In the genomic region with DNA sequence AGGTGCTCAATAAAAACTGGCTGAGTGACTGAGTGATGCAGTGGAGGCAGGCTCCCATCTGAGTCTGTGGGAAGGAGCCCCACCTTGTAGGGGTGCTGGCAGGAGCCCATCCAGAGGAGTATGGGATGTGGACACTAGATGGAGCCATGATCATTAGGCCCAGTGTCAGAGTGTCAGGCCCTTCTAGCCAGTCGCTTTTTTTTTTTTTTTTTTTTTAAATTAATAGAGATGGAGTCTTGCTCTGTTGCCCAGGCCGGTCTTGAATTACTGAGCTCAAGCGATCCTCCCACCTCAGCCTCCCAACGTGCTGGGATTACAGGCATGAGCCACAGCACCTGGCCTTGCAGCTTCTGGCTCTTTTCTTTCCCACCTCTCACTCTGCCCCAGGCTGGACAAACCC, we compare ENCODE assay signal across 8 cellular contexts. TPM values are rescaled to one million over a fixed set of nuclear protein-coding genes. Genes with fewer than 3 reads are reported as not detected.
DNase-seq lines count a peak whose midpoint lies in the region; ATAC-seq, FAIRE-seq and TF ChIP-seq lines count a peak whose summit lies in the region.

No MANE protein-coding gene starts in this region.

- no peak for TF ChIP-seq EP300 in H1 (IDR thresholded peaks at IDR 0.05; ENCODE audit: borderline replicate concordance in 1 of 2, low read depth in 2 of 2, low read length in 2 of 2)
- TF ChIP-seq EP300 in suprapubic skin (IDR thresholded peaks at IDR 0.05) = no peak

- no peaks in the 10 kb centered on the region for H3K27me3 Mint-ChIP-seq in activated CD4-positive, alpha-beta memory T cell treated with anti-CD3 and anti-CD28 coated beads for 36 hours
- H3K27me3 Mint-ChIP-seq in memory B cell = no peaks in the 10 kb centered on the region

- no peak overlapping the region for H2BK5ac ChIP-seq in H1 (ENCODE audit: low read depth, low read length)

- intact Hi-C loops in activated CD4-positive, alpha-beta memory T cell treated with anti-CD3 and anti-CD28 coated beads for 36 hours (cut with micrococcal nuclease) = loop anchor here (1.0 to 2.0 kb wide), 3 partner anchors 24 to 228 kb away; a partner anchor contains a TSS

- no peak overlapping the region for H3K9ac ChIP-seq in H1 (replicated peaks in 1 of 4; ENCODE audit: extremely low read depth in 1 of 4, low read depth in 3 of 4, low read length in 3 of 4)

- TF ChIP-seq POLR2A in H1 (IDR thresholded peaks at IDR 0.05; ENCODE audit: control extremely low read depth in 1 of 2, low read depth in 2 of 2, low read length in 2 of 2) (no peak), suprapubic skin (IDR thresholded peaks at IDR 0.05) (no peak)

- peaks cover 2% of the 10 kb centered on the region for H3K4me1 Mint-ChIP-seq in activated CD4-positive, alpha-beta memory T cell treated with anti-CD3 and anti-CD28 coated beads for 36 hours (ENCODE audit: low read depth)
- H3K4me1 Mint-ChIP-seq in memory B cell = peaks cover 9% of the 10 kb centered on the region

- no peak overlapping the region for H3K23ac ChIP-seq in H1 (ENCODE audit: insufficient read length)

- H3K4ac ChIP-seq in H1 (replicated peaks; ENCODE audit: insufficient read length, low read depth, low read length) = no peak overlapping the region

- 0 out of 2 replicates have a peak overlapping the region, but pooled peaks have one; percentile 60 for H2BK12ac ChIP-seq in H1 (ENCODE audit: low read depth, low read length)

- no peak overlapping the region for H3K4me2 ChIP-seq in H1 (ENCODE audit: insufficient read depth in 1 of 2, low read depth in 2 of 2, low read length in 2 of 2)

- H3K9me3 Mint-ChIP-seq in activated CD4-positive, alpha-beta memory T cell treated with anti-CD3 and anti-CD28 coated beads for 36 hours = no peaks in the 10 kb centered on the region
- no peaks in the 10 kb centered on the region for H3K9me3 Mint-ChIP-seq in memory B cell

- H3K27me3 ChIP-seq in H1 (replicated peaks in 1 of 4; ENCODE audit: control insufficient read depth in 3 of 4, extremely low read depth in 1 of 4, insufficient read depth in 3 of 4, low read length in 3 of 4) = no peaks in the 10 kb centered on the region
- H3K27me3 ChIP-seq in suprapubic skin = no peaks in the 10 kb centered on the region

- CTCF ChIA-PET in activated CD4-positive, alpha-beta memory T cell treated with anti-CD3 and anti-CD28 coated beads for 36 hours (lab: Charles Lee) = interaction anchor here (0.6 to 3.1 kb wide), 8 partner anchors 11 to 228 kb away, joined by 3 to 8 read pairs (median 4); no protein-coding TSS in a partner anchor
- CTCF ChIA-PET in H1 (lab: Charles Lee; ENCODE audit: partially characterized antibody) = interaction anchor here (0.6 to 1.9 kb wide), 12 partner anchors 11 to 228 kb away, joined by 3 to 10 read pairs (median 4); no protein-coding TSS in a partner anchor

- no peaks in the 10 kb centered on the region for H3K23me2 ChIP-seq in H1 (ENCODE audit: low read depth, low read length)

- peaks cover 3% of the 10 kb centered on the region for H3K36me3 Mint-ChIP-seq in activated CD4-positive, alpha-beta memory T cell treated with anti-CD3 and anti-CD28 coated beads for 36 hours
- H3K36me3 Mint-ChIP-seq in memory B cell = no peaks in the 10 kb centered on the region

- no peaks in the 10 kb centered on the region for H3K79me1 ChIP-seq in H1 (ENCODE audit: low read depth, low read length)

- H3K4me1 ChIP-seq in H1 (replicated peaks in 1 of 4; ENCODE audit: control insufficient read depth in 3 of 4, insufficient read depth in 4 of 4, low read length in 3 of 4) (peaks cover 0 to 5% (median 0%) of the 10 kb centered on the region in 4 experiments; a peak in 2 of 7 replicates), suprapubic skin (peaks cover 14% of the 10 kb centered on the region)

- H2BK20ac ChIP-seq in H1 (ENCODE audit: low read length) = no peak overlapping the region

- H3K27ac ChIP-seq in H1 (ENCODE audit: low read depth, low read length) = no peak overlapping the region
- no peak overlapping the region for H3K27ac ChIP-seq in suprapubic skin

- ATAC-seq in GM18907 (IDR thresholded peaks at IDR 0.05; ENCODE audit: unreplicated experiment) = peak; percentile 70
- ATAC-seq in HG03439 (IDR thresholded peaks at IDR 0.05; ENCODE audit: unreplicated experiment) = peak; percentile 63
- peak; percentile 99 for ATAC-seq in memory B cell (ENCODE audit: low read depth)

- TF ChIP-seq CTCF in H1 (IDR thresholded peaks at IDR 0.05; ENCODE audit: control extremely low read depth in 1 of 3, insufficient read depth in 1 of 3, low read depth in 1 of 3, low read length in 3 of 3) (peak; percentile 65 to 73 (median 72)), suprapubic skin (IDR thresholded peaks at IDR 0.05) (peak; percentile 15 to 61)

- peak; percentile 90 for DNase-seq in Ammon's horn (ENCODE audit: low spot score)
- peak; percentile 67 for DNase-seq in NCI-H748 (lab: John Stamatoyannopoulos, UW; ENCODE audit: unreplicated experiment)
- peak; percentile 76 for DNase-seq in activated CD4-positive, alpha-beta memory T cell treated with anti-CD3 and anti-CD28 coated beads for 36 hours
- DNase-seq in H1 (ENCODE audit: low read depth in 1 of 2, low spot score in 2 of 2) = peak in 1 of 2 experiments; percentile 72
- peak; percentile 58 to 61 for DNase-seq in memory B cell (ENCODE audit: low spot score in 2 of 2)
- peak in 1 of 2 donors; percentile 83 for DNase-seq in suprapubic skin (ENCODE audit: low spot score in 2 of 2)

- H3K14ac ChIP-seq in H1 (ENCODE audit: insufficient read length) = no peak overlapping the region

- no peaks in the 10 kb centered on the region for H3K9me3 ChIP-seq in H1 (ENCODE audit: insufficient read depth in 2 of 2, low read depth in 1 of 2, low read length in 1 of 2)
- H3K9me3 ChIP-seq in suprapubic skin = no peaks in the 10 kb centered on the region

- peak overlapping the region; percentile 7; the same call in 1 of the 2 replicates for H3K18ac ChIP-seq in H1 (ENCODE audit: extremely low read depth, low read length)

- H4K5ac ChIP-seq in H1 (ENCODE audit: insufficient read length, low read depth, low read length) = no peak overlapping the region

- POLR2A ChIA-PET in activated CD4-positive, alpha-beta memory T cell treated with anti-CD3 and anti-CD28 coated beads for 36 hours (lab: Charles Lee) = interaction anchor here (1.3 kb wide), 1 partner anchor 11 kb away, joined by 4 read pairs; a partner anchor contains a TSS
- POLR2A ChIA-PET in H1 (lab: Charles Lee; ENCODE audit: partially characterized antibody) = interaction anchor here (0.6 to 3.5 kb wide), 6 partner anchors 11 to 96 kb away, joined by 3 to 30 read pairs (median 4); a partner anchor contains a TSS

- H4K8ac ChIP-seq in H1 (ENCODE audit: extremely low read depth, insufficient read depth, low read length) = no peak overlapping the region

- H2BK15ac ChIP-seq in H1 (ENCODE audit: low read length) = no peak overlapping the region

- H2AFZ ChIP-seq in H1 (ENCODE audit: low read length) = no peak overlapping the region

- no peak overlapping the region for H2AK5ac ChIP-seq in H1 (ENCODE audit: low read depth, low read length)

- H3K36me3 ChIP-seq in H1 (ENCODE audit: control insufficient read depth in 2 of 4, insufficient read depth in 4 of 4, low read length in 3 of 4) (peaks cover 0 to 4% (median under 1%) of the 10 kb centered on the region in 4 experiments; a peak in 3 of 8 replicates), suprapubic skin (peaks cover 2% of the 10 kb centered on the region)

- no peak overlapping the region for H2BK120ac ChIP-seq in H1 (replicated peaks; ENCODE audit: low read depth, low read length)

- H3K4me3 Mint-ChIP-seq in activated CD4-positive, alpha-beta memory T cell treated with anti-CD3 and anti-CD28 coated beads for 36 hours = no peak overlapping the region
- no peak overlapping the region for H3K4me3 Mint-ChIP-seq in memory B cell

- peak; percentile 80 to 81 for TF ChIP-seq RAD21 in H1 (IDR thresholded peaks at IDR 0.05 in 1 of 2, conservative IDR thresholded peaks at IDR 0.05 in 1 of 2; ENCODE audit: low read depth in 2 of 2, low read length in 2 of 2)

- 33% methylated on average over 4 of the region's 4 CpGs; no CpG with 5 or more reads in 1 of the 2 experiments for WGBS in H1 (ENCODE audit: extremely low coverage in 1 of 2, insufficient coverage in 1 of 2, insufficient read length in 1 of 2, insufficient replicate concordance in 2 of 2, low coverage in 1 of 2, low lambda C conversion rate in 2 of 2, missing lambda C conversion rate in 1 of 2), 2 experiments
- 15% methylated on average over 4 of the region's 4 CpGs for WGBS in suprapubic skin

- H3K4me3 ChIP-seq in H1 (ENCODE audit: extremely low read depth in 1 of 4, insufficient read depth in 2 of 4, low read depth in 3 of 4, low read length in 4 of 4) (no peak overlapping the region), suprapubic skin (no peak overlapping the region)

- no peaks in the 10 kb centered on the region for H3K79me2 ChIP-seq in H1 (ENCODE audit: control insufficient read depth in 1 of 2, insufficient read depth in 2 of 2, low read length in 2 of 2)

- no peak overlapping the region for H3K56ac ChIP-seq in H1 (replicated peaks; ENCODE audit: insufficient read length, low read depth, low read length)

- no peak overlapping the region for H3K27ac Mint-ChIP-seq in activated CD4-positive, alpha-beta memory T cell treated with anti-CD3 and anti-CD28 coated beads for 36 hours
- H3K27ac Mint-ChIP-seq in memory B cell = peak overlapping the region; percentile 78

- no peaks in the 10 kb centered on the region for H4K20me1 ChIP-seq in H1 (replicated peaks in 1 of 2; ENCODE audit: control insufficient read depth in 1 of 2, insufficient read depth in 2 of 2, low read length in 2 of 2)

- no peak for FAIRE-seq in H1 (lab: Jason Lieb, UNC)

- H4K91ac ChIP-seq in H1 (replicated peaks; ENCODE audit: insufficient read length, low read length) = no peak overlapping the region

RNA-seq across cellular contexts. Expression of a gene that starts 11.5 kb away (rescaled TPM):
- 10 to 100 TPM; 18.7 to 22.0 TPM for total RNA-seq in activated CD4-positive, alpha-beta memory T cell treated with anti-CD3 and anti-CD28 coated beads for 36 hours
- 25.8 and 26.4 TPM in 2 replicates for total RNA-seq in H1 (2021; fragmentation: NEBNext Ultra II Directional; extraction: Animal tissue kit (Norgen Biotek cat#: 25700))
- 24.1 and 31.0 TPM in 2 replicates for polyA plus RNA-seq in H1 (2011; rRNA removed)
- 25.4 TPM for polyA plus RNA-seq in H1 (2011; cell fraction: cytosol; rRNA removed)
- 19.1 TPM for polyA plus RNA-seq in H1 (2011; cell fraction: nucleus; rRNA removed)
- polyA plus RNA-seq in H1 (2012, experiment 1 of 2) = 21.0 to 23.7 TPM (median 23.5 TPM) in 4 replicates
- 32.3 TPM for polyA plus RNA-seq in H1 (2012, experiment 2 of 2)
- polyA plus RNA-seq in H1 (2013, experiment 1 of 2) = 16.0 TPM
- polyA plus RNA-seq in H1 (2013, experiment 2 of 2) = 16.6 TPM
- 10.5 and 15.2 TPM in 2 replicates for polyA minus RNA-seq in H1 (2011; rRNA and poly(A)+ RNA removed)
- polyA minus RNA-seq in H1 (2011; cell fraction: cytosol; rRNA and poly(A)+ RNA removed) = 12.2 TPM
- polyA minus RNA-seq in H1 (2011; cell fraction: nucleus; rRNA and poly(A)+ RNA removed) = 19.0 TPM
- 10 to 100 TPM; 14.7 to 21.7 (median 16.9) TPM for total RNA-seq in suprapubic skin

RNA-seq across cellular contexts. Expression of a gene that starts 11.7 kb away (rescaled TPM):
- 100 to 1,000 TPM; 107 to 109 TPM for total RNA-seq in activated CD4-positive, alpha-beta memory T cell treated with anti-CD3 and anti-CD28 coated beads for 36 hours
- 112 and 113 TPM in 2 replicates for total RNA-seq in H1 (2021; fragmentation: NEBNext Ultra II Directional; extraction: Animal tissue kit (Norgen Biotek cat#: 25700))
- 64.9 and 98.5 TPM in 2 replicates for polyA plus RNA-seq in H1 (2011; rRNA removed)
- 104 TPM for polyA plus RNA-seq in H1 (2011; cell fraction: cytosol; rRNA removed)
- 85.4 TPM for polyA plus RNA-seq in H1 (2011; cell fraction: nucleus; rRNA removed)
- polyA plus RNA-seq in H1 (2012, experiment 1 of 2) = 58.9 to 84.2 TPM (median 67.7 TPM) in 4 replicates
- 47.5 TPM for polyA plus RNA-seq in H1 (2012, experiment 2 of 2)
- 60.7 TPM for polyA plus RNA-seq in H1 (2013, experiment 1 of 2)
- polyA plus RNA-seq in H1 (2013, experiment 2 of 2) = 54.4 TPM
- 47.0 and 60.0 TPM in 2 replicates for polyA minus RNA-seq in H1 (2011; rRNA and poly(A)+ RNA removed)
- polyA minus RNA-seq in H1 (2011; cell fraction: cytosol; rRNA and poly(A)+ RNA removed) = 44.5 TPM
- 37.9 TPM for polyA minus RNA-seq in H1 (2011; cell fraction: nucleus; rRNA and poly(A)+ RNA removed)
- total RNA-seq in suprapubic skin = 10 to 100 TPM; 53.9 to 71.8 (median 63.9) TPM

RNA-seq across cellular contexts. Expression of a gene that starts 24.3 kb away (rescaled TPM):
- 10 to 100 TPM; 44.0 to 51.6 TPM for total RNA-seq in activated CD4-positive, alpha-beta memory T cell treated with anti-CD3 and anti-CD28 coated beads for 36 hours
- 18.1 and 21.4 TPM in 2 replicates for total RNA-seq in H1 (2021; fragmentation: NEBNext Ultra II Directional; extraction: Animal tissue kit (Norgen Biotek cat#: 25700))
- 14.9 and 22.7 TPM in 2 replicates for polyA plus RNA-seq in H1 (2011; rRNA removed)
- polyA plus RNA-seq in H1 (2011; cell fraction: cytosol; rRNA removed) = 13.7 TPM
- polyA plus RNA-seq in H1 (2011; cell fraction: nucleus; rRNA removed) = 83.7 TPM
- 13.6 to 25.4 TPM (median 22.3 TPM) in 4 replicates for polyA plus RNA-seq in H1 (2012, experiment 1 of 2)
- 9.8 TPM for polyA plus RNA-seq in H1 (2012, experiment 2 of 2)
- polyA plus RNA-seq in H1 (2013, experiment 1 of 2) = 16.1 TPM
- polyA plus RNA-seq in H1 (2013, experiment 2 of 2) = 15.3 TPM
- 18.5 and 20.8 TPM in 2 replicates for polyA minus RNA-seq in H1 (2011; rRNA and poly(A)+ RNA removed)
- 15.6 TPM for polyA minus RNA-seq in H1 (2011; cell fraction: cytosol; rRNA and poly(A)+ RNA removed)
- 40.6 TPM for polyA minus RNA-seq in H1 (2011; cell fraction: nucleus; rRNA and poly(A)+ RNA removed)
- total RNA-seq in suprapubic skin = 10 to 100 TPM; 15.5 to 74.1 (median 35.6) TPM

RNA-seq across cellular contexts. Expression of a gene that starts 47.5 kb away (rescaled TPM):
- total RNA-seq in activated CD4-positive, alpha-beta memory T cell treated with anti-CD3 and anti-CD28 coated beads for 36 hours = under 1 TPM; 0.90 to 0.94 TPM
- total RNA-seq in H1 (2021; fragmentation: NEBNext Ultra II Directional; extraction: Animal tissue kit (Norgen Biotek cat#: 25700)) = 0.56 TPM in 1 of 2 replicates, not detected in the other
- 0.45 and 0.80 TPM in 2 replicates for polyA plus RNA-seq in H1 (2011; rRNA removed)
- polyA plus RNA-seq in H1 (2011; cell fraction: cytosol; rRNA removed) = 0.92 TPM
- polyA plus RNA-seq in H1 (2011; cell fraction: nucleus; rRNA removed) = 1.3 TPM
- 0.27 to 0.42 TPM (median 0.36 TPM) in 4 replicates for polyA plus RNA-seq in H1 (2012, experiment 1 of 2)
- 0.22 TPM for polyA plus RNA-seq in H1 (2012, experiment 2 of 2)
- polyA plus RNA-seq in H1 (2013, experiment 1 of 2) = 0.14 TPM
- 0.26 TPM for polyA plus RNA-seq in H1 (2013, experiment 2 of 2)
- not detected in 2 replicates for polyA minus RNA-seq in H1 (2011; rRNA and poly(A)+ RNA removed)
- polyA minus RNA-seq in H1 (2011; cell fraction: cytosol; rRNA and poly(A)+ RNA removed) = not detected
- polyA minus RNA-seq in H1 (2011; cell fraction: nucleus; rRNA and poly(A)+ RNA removed) = 0.90 TPM
- 1 to 10 TPM; 1.0 to 2.6 (median 2.0) TPM for total RNA-seq in suprapubic skin
